Comparison of ENCODE assay signal across 1 cellular context in the genomic region with DNA sequence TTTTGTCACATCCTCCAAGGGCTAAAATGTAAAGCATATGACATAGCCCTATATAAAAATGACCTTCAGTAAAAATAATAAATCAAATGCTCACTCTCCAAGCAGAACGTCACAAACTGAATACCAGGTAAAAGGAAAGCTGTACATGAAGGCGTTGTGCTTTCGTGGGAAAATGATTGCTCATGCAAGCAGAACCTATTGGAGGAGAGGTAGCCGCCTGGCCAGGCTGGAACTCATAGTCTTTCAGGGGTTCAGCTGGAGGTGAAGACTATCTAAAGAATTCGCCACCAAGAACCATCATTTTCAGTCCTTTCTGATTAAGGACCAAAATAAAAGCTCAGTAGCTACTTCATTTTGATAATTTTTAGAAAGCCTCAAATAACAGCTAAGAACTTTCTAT.
TF ChIP-seq lines count a peak whose summit lies in the region.

No MANE protein-coding gene starts in this region.

TF ChIP-seq in GM12878, 131 proteins besides CTCF, POLR2A, EP300 and RAD21 (continued from another document):
- no peak for TF ChIP-seq CUX1 (IDR thresholded peaks at IDR 0.05; ENCODE audit: insufficient replicate concordance, low read depth, low read length)
- TF ChIP-seq ZNF592 (IDR thresholded peaks at IDR 0.05), result no peak
- TF ChIP-seq TCF12 (IDR thresholded peaks at IDR 0.05; ENCODE audit: low read depth, low read length), result no peak
- TF ChIP-seq IKZF1 (conservative IDR thresholded peaks at IDR 0.05), result no peak
- 0 out of 2 replicates have a peak, but pooled peaks have one; percentile 12 for TF ChIP-seq PAX5 (IDR thresholded peaks at IDR 0.05; ENCODE audit: borderline replicate concordance, low read depth, low read length)
- no peak for TF ChIP-seq CHD1 (IDR thresholded peaks at IDR 0.05; ENCODE audit: low read depth, low read length)
- no peak for TF ChIP-seq YY1 (IDR thresholded peaks at IDR 0.05; ENCODE audit: low read depth, low read length)
- no peak for TF ChIP-seq ZBTB11 (CRISPR knock-in tag; IDR thresholded peaks at IDR 0.05)
